ENCODE assay signal across 8 cellular contexts in the genomic region with DNA sequence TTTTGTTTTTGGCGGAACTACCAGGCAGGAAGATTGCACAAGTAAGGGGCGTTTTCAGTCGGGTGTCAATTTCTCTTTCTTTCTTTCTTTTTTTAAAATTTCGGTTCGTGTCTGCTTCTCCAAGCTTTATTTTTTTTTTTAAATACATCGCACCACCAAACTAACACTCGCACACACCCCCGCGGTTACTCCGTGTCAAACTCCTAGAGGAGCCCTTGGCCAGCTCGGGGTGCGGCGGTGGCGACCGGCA. TPM values are rescaled to one million over a fixed set of nuclear protein-coding genes. Genes with fewer than 3 reads are reported as not detected.
DNase-seq lines count a peak whose midpoint lies in the region; ATAC-seq and TF ChIP-seq lines count a peak whose summit lies in the region.

No MANE protein-coding gene starts in this region.

- no peak overlapping the region for H3K27ac ChIP-seq in BLaER1
- peak overlapping the region; percentile 79 for H3K27ac ChIP-seq in fibroblast of lung (ENCODE audit: insufficient read depth, low read length)

- H3K4me2 ChIP-seq in BLaER1 (peak overlapping the region; percentile 99), fibroblast of lung (ENCODE audit: extremely low read depth, insufficient read depth, low read length) (peak overlapping the region; percentile 71)

- H3K9me3 ChIP-seq in BLaER1 (no peaks in the 10 kb centered on the region), fibroblast of lung (ENCODE audit: control insufficient read depth, insufficient read depth, low read depth, low read length) (no peaks in the 10 kb centered on the region)

- H3K4me3 ChIP-seq in BLaER1 (peak overlapping the region; percentile 76), fibroblast of lung (replicated peaks in 1 of 4; ENCODE audit: control extremely low read depth in 1 of 4, insufficient read depth in 1 of 4, low read depth in 3 of 4, low read length in 4 of 4) (peak overlapping the region; percentile 45 to 92 (median 74)), retinal pigment epithelial cell (ENCODE audit: low read length) (peak overlapping the region; percentile 87)

- H3K79me2 ChIP-seq in fibroblast of lung (ENCODE audit: control insufficient read depth, insufficient read depth, low read length) = peaks cover 27% of the 10 kb centered on the region

- H3K4me1 ChIP-seq in BLaER1 (peaks cover 31% of the 10 kb centered on the region), fibroblast of lung (ENCODE audit: control insufficient read depth, extremely low read depth, insufficient read depth, low read length) (no peaks in the 10 kb centered on the region)

- peaks cover 66% of the 10 kb centered on the region for H3K27me3 ChIP-seq in BLaER1
- H3K27me3 ChIP-seq in fibroblast of lung (ENCODE audit: control insufficient read depth, insufficient read depth, low read length) = no peaks in the 10 kb centered on the region

- H3K9ac ChIP-seq in BLaER1 (no peak overlapping the region), fibroblast of lung (ENCODE audit: insufficient read depth, low read length) (peak overlapping the region; percentile 86)

- TF ChIP-seq CTCF in fibroblast of lung (conservative IDR thresholded peaks at IDR 0.05 in 1 of 2, IDR thresholded peaks at IDR 0.05 in 1 of 2; ENCODE audit: low read depth in 1 of 2, low read length in 2 of 2) (no peak), retinal pigment epithelial cell (conservative IDR thresholded peaks at IDR 0.05; ENCODE audit: low read depth, low read length) (no peak)

- ATAC-seq in GM21619 (IDR thresholded peaks at IDR 0.05; ENCODE audit: unreplicated experiment) (peak; percentile 22), HG03095 (IDR thresholded peaks at IDR 0.05; ENCODE audit: unreplicated experiment) (no peak)

- H3K36me3 ChIP-seq in BLaER1 (no peaks in the 10 kb centered on the region), fibroblast of lung (ENCODE audit: control insufficient read depth, insufficient read depth, low read length) (no peaks in the 10 kb centered on the region)

- peaks cover 43% of the 10 kb centered on the region for H4K20me1 ChIP-seq in BLaER1
- no peaks in the 10 kb centered on the region for H4K20me1 ChIP-seq in fibroblast of lung (ENCODE audit: control insufficient read depth, extremely low read depth, insufficient read depth, low read length)

- peak; percentile 26 for DNase-seq in RPMI8226
- no peak for DNase-seq in fibroblast of lung (ENCODE audit: low read depth in 2 of 2)
- DNase-seq in retinal pigment epithelial cell (ENCODE audit: low read depth) = no peak
- no peak for DNase-seq in NCI-H2171 (lab: John Stamatoyannopoulos, UW)
- no peak for DNase-seq in activated gamma-delta T cell treated with Interleukin-2 at 50 U/mL for 16 hours

- peak overlapping the region; percentile 54 for H2AFZ ChIP-seq in fibroblast of lung (ENCODE audit: low read length)

RNA-seq across cellular contexts. Expression of gene UTRN, which starts 0.3 kb away (rescaled TPM):
- total RNA-seq in fibroblast of lung = 93.2 and 130 TPM in 2 replicates
- 37.8 and 43.9 TPM in 2 replicates for polyA plus RNA-seq in fibroblast of lung
- polyA plus RNA-seq in fibroblast of lung (2012) = 25.5 and 37.2 TPM in 2 replicates
- polyA minus RNA-seq in fibroblast of lung (ENCODE audit: low replicate concordance) = 72.9 and 86.0 TPM in 2 replicates
